In genomic region chr14:49615776-49616175, GRCh38 we compare ENCODE assay signal across 22 cellular contexts. TPM values are rescaled to one million over a fixed set of nuclear protein-coding genes. Genes with fewer than 3 reads are reported as not detected.
DNase-seq lines count a peak whose midpoint lies in the region; ATAC-seq and TF ChIP-seq lines count a peak whose summit lies in the region.
"Had no signal": no experiment of that assay in that cellular context is flagged by ENCODE, and none has a peak within 500 bp of the region (broad histone marks: within the 10 kb centered on the region; RNA-seq: fewer than 3 reads in every experiment).

No MANE protein-coding gene starts in this region.

- CTCF ChIA-PET in IMR-90 (lab: Yijun Ruan, JAX), result no interaction called here

- no peaks in the 10 kb centered on the region for H3K9me3 Mint-ChIP-seq in progenitor cell of endocrine pancreas (ENCODE audit: low read depth)
- H3K9me3 Mint-ChIP-seq: activated naive CD8-positive, alpha-beta T cell treated with anti-CD3 and anti-CD28 coated beads, Interleukin-2, amount 10 ng/mL, durations not matched to agents 7 days and 5 days; activated T-helper 2 cell treated with anti-CD3 and anti-CD28 coated beads, Interferon-gamma antibody, Interleukin-2, Interleukin-4, amounts not matched to agents 10 μg/mL and 5 μg/mL and 100 μg/mL, durations not matched to agents 14 hours and 24 hours and 36 hours; T-cell had no signal

- H3K56ac ChIP-seq in IMR-90 (ENCODE audit: extremely low read depth, insufficient read depth, low read length), result no peak overlapping the region

- peaks cover 15% of the 10 kb centered on the region for H3K36me3 Mint-ChIP-seq in progenitor cell of endocrine pancreas (ENCODE audit: insufficient read depth)

- no peak overlapping the region for H4K5ac ChIP-seq in IMR-90 (ENCODE audit: low read depth, low read length)

- H3K4me1 ChIP-seq in IMR-90 (ENCODE audit: control insufficient read depth, insufficient read depth, low read length), result peaks cover 7% of the 10 kb centered on the region
- H3K4me1 ChIP-seq: prostate gland had no signal

- H3K4me1 Mint-ChIP-seq in progenitor cell of endocrine pancreas (ENCODE audit: low read depth), result peaks cover 9% of the 10 kb centered on the region

- H3K18ac ChIP-seq in IMR-90 (ENCODE audit: low read depth, low read length), result no peak overlapping the region

- TF ChIP-seq POLR2A in IMR-90 (IDR thresholded peaks at IDR 0.05; ENCODE audit: low read depth, low read length), result no peak

- no peak overlapping the region for H2BK20ac ChIP-seq in IMR-90 (ENCODE audit: low read depth, low read length)

- H3K4ac ChIP-seq in IMR-90 (ENCODE audit: low read depth, low read length), result no peak overlapping the region

- ATAC-seq in IMR-90 (ENCODE audit: low read depth), result no peak
- ATAC-seq: activated CD8-positive, alpha-beta memory T cell treated with anti-CD3 and anti-CD28 coated beads, Interleukin-2, amount 10 ng/mL, durations not matched to agents 7 days and 5 days; GM12878; T-cell had no signal

- TF ChIP-seq RAD21 in IMR-90 (IDR thresholded peaks at IDR 0.05; ENCODE audit: low read length), result no peak

- H3K36me3 ChIP-seq in IMR-90 (ENCODE audit: control insufficient read depth, insufficient read depth, low read length), result peaks cover 9% of the 10 kb centered on the region
- H3K36me3 ChIP-seq: prostate gland had no signal

- dilution Hi-C loops in IMR-90 (cut with HindIII; ENCODE audit: low sequenced_read_pairs, unreplicated experiment), result no loop called here

- no CpG with 5 or more reads among the region's 6 CpGs for WGBS in IMR-90 (ENCODE audit: extremely low coverage in 2 of 2, insufficient read length in 1 of 2), 2 experiments

- H3K4me2 ChIP-seq in IMR-90 (ENCODE audit: low read depth, low read length), result no peak overlapping the region

- no peaks in the 10 kb centered on the region for H3K9me3 ChIP-seq in IMR-90 (ENCODE audit: control insufficient read depth, insufficient read depth, low read length)
- H3K9me3 ChIP-seq: neutrophil, prostate gland, transverse colon had no signal

- H3K9ac ChIP-seq in IMR-90 (ENCODE audit: low read depth, low read length), result no peak overlapping the region

- intact Hi-C loops in IMR-90 (cut with micrococcal nuclease), result no loop called here

- POLR2A ChIA-PET in IMR-90 (lab: Charles Lee; ENCODE audit: unreplicated experiment), result no interaction called here

- BruUV-seq in IMR-90 (replicated peaks; lab: Mats Ljungman, UMichigan), result no TSS peak

- H4K8ac ChIP-seq in IMR-90 (ENCODE audit: low read depth in 2 of 2, low read length in 2 of 2), result peak overlapping the region in 1 of 2 experiments; percentile 30; a peak in 1 of 4 replicates

- peaks cover 20% of the 10 kb centered on the region for H4K20me1 ChIP-seq in IMR-90 (ENCODE audit: insufficient read depth, low read length)

- no peak overlapping the region for H2BK120ac ChIP-seq in IMR-90 (ENCODE audit: low read depth, low read length)

- peaks cover 10% of the 10 kb centered on the region for H3K9me1 ChIP-seq in IMR-90 (ENCODE audit: insufficient read depth, low read length)

- no peak overlapping the region for H2AFZ ChIP-seq in IMR-90 (replicated peaks; ENCODE audit: low read length, poor library complexity)

- H3K27me3 ChIP-seq in IMR-90 (ENCODE audit: control insufficient read depth, insufficient read depth, low read length), result no peaks in the 10 kb centered on the region
- H3K27me3 ChIP-seq: neutrophil, transverse colon had no signal

- in situ Hi-C loops in IMR-90 (cut with MboI; ENCODE audit: low sequenced_read_pairs), result no loop called here
- in situ Hi-C loops in GM13976 (cut with MboI; ENCODE audit: low sequenced_read_pairs, unreplicated experiment), result no loop called here

- H4K91ac ChIP-seq in IMR-90 (ENCODE audit: insufficient read depth, low read depth, low read length), result no peak overlapping the region

- no peak overlapping the region for H3K14ac ChIP-seq in IMR-90 (replicated peaks; ENCODE audit: low read depth, low read length)

- H2AK5ac ChIP-seq in IMR-90 (ENCODE audit: low read depth, low read length), result no peak overlapping the region

- no peak overlapping the region for H3K23ac ChIP-seq in IMR-90 (ENCODE audit: low read depth, low read length)

- H3K27ac Mint-ChIP-seq in progenitor cell of endocrine pancreas, result peak overlapping the region; percentile 79

- no peak for TF ChIP-seq CTCF in IMR-90 (conservative IDR thresholded peaks at IDR 0.05; ENCODE audit: low read depth, low read length)
- TF ChIP-seq CTCF in progenitor cell of endocrine pancreas (IDR thresholded peaks at IDR 0.05; ENCODE audit: unreplicated experiment), result no peak
- no peak for TF ChIP-seq CTCF in GM13976 (IDR thresholded peaks at IDR 0.05; ENCODE audit: borderline replicate concordance, control extremely low read depth, extremely low read depth, insufficient read depth, missing control alignments)

- no peaks in the 10 kb centered on the region for H3K27me3 Mint-ChIP-seq in progenitor cell of endocrine pancreas
- H3K27me3 Mint-ChIP-seq: activated CD8-positive, alpha-beta memory T cell treated with anti-CD3 and anti-CD28 coated beads, Interleukin-2, amount 10 ng/mL, durations not matched to agents 7 days and 5 days; activated naive CD8-positive, alpha-beta T cell treated with anti-CD3 and anti-CD28 coated beads, Interleukin-2, amount 10 ng/mL, durations not matched to agents 7 days and 5 days; T-cell had no signal

- DNase-seq in activated CD8-positive, alpha-beta memory T cell treated with anti-CD3 and anti-CD28 coated beads, Interleukin-2, amount 50 U/mL, for 48 hours, result peak; percentile 18
- no peak for DNase-seq in activated CD8-positive, alpha-beta memory T cell treated with anti-CD3 and anti-CD28 coated beads, Interleukin-2, amount 50 U/mL, for 4 hours
- no peak for DNase-seq in IMR-90
- peak; percentile 66 for DNase-seq in amniotic epithelial cell (ENCODE audit: low read depth)
- DNase-seq in progenitor cell of endocrine pancreas (ENCODE audit: low spot score, unreplicated experiment), result no peak
- no peak for DNase-seq in NCI-H526 treated with DMSO at 0.1 percent for 48 hours (lab: John Stamatoyannopoulos, UW)
- DNase-seq in NCI-H774 (lab: John Stamatoyannopoulos, UW), result no peak
- DNase-seq in GM13976 (ENCODE audit: low spot score), result no peak
- DNase-seq: activated CD4-positive, alpha-beta T cell treated with anti-CD3 and anti-CD28 coated beads for 48 hours; activated CD8-positive, alpha-beta memory T cell treated with anti-CD3 and anti-CD28 coated beads, Interleukin-2, amount 10 ng/mL, durations not matched to agents 7 days and 5 days; activated naive CD8-positive, alpha-beta T cell treated with anti-CD3 and anti-CD28 coated beads, Interleukin-2, amount 10 ng/mL, durations not matched to agents 7 days and 5 days; Calu3; H7; NCI-H187 treated with DMSO at 0.1 percent for 48 hours; NCI-H345; NK-92 treated with Interleukin-12 subunit alpha and Interleukin-12 subunit beta, amount 100 ng/mL, for 24 hours; T-cell; transverse colon had no signal

- no peak overlapping the region for H3K4me3 ChIP-seq in IMR-90 (ENCODE audit: insufficient read depth, low read depth, low read length)
- H3K4me3 ChIP-seq: GM12878, prostate gland, transverse colon had no signal

- no peak overlapping the region for H3K27ac ChIP-seq in IMR-90 (ENCODE audit: insufficient read depth, low read length)
- H3K27ac ChIP-seq: neutrophil, prostate gland, transverse colon had no signal

- H2BK5ac ChIP-seq in IMR-90 (ENCODE audit: low read depth, low read length, poor library complexity, severe bottlenecking), result peak overlapping the region; percentile 3

- no peak overlapping the region for H2AK9ac ChIP-seq in IMR-90 (replicated peaks; ENCODE audit: low read depth, low read length, poor library complexity)

- H2BK15ac ChIP-seq in IMR-90 (ENCODE audit: low read depth, low read length), result no peak overlapping the region

- H3K79me1 ChIP-seq in IMR-90 (ENCODE audit: low read depth in 1 of 2, low read length in 2 of 2), result peaks cover 14 to 41% of the 10 kb centered on the region in 2 experiments; a peak in 3 of 4 replicates

- H3K4me3 Mint-ChIP-seq in progenitor cell of endocrine pancreas (ENCODE audit: low read depth), result no peak overlapping the region
- H3K4me3 Mint-ChIP-seq: activated CD8-positive, alpha-beta memory T cell treated with anti-CD3 and anti-CD28 coated beads, Interleukin-2, amount 10 ng/mL, durations not matched to agents 7 days and 5 days; activated naive CD8-positive, alpha-beta T cell treated with anti-CD3 and anti-CD28 coated beads, Interleukin-2, amount 10 ng/mL, durations not matched to agents 7 days and 5 days; T-cell had no signal

TF ChIP-seq in IMR-90, 13 proteins besides CTCF, POLR2A, EP300 and RAD21:
- TF ChIP-seq MAZ (IDR thresholded peaks at IDR 0.05; ENCODE audit: borderline replicate concordance, low read depth, low read length) (no peak), RFX5 (IDR thresholded peaks at IDR 0.05; ENCODE audit: low read depth, low read length) (no peak)
TF ChIP-seq in IMR-90: peak in this region for 0.

RNA-seq across cellular contexts. Expression of gene RPL36AL, which starts 4.7 kb away (rescaled TPM):
- 129 and 249 TPM in 2 replicates for total RNA-seq in IMR-90 (2012; rRNA removed)
- 313 and 346 TPM in 2 replicates for polyA plus RNA-seq in IMR-90 (2012; rRNA removed)
- 59.6 and 120 TPM in 2 replicates for polyA plus RNA-seq in IMR-90 (2012; cell fraction: cytosol; rRNA removed)
- 7.6 and 69.5 TPM in 2 replicates for polyA plus RNA-seq in IMR-90 (2012; cell fraction: nucleus; rRNA removed; ENCODE audit: low replicate concordance)
- total RNA-seq in progenitor cell of endocrine pancreas, result 149 and 157 TPM in 2 replicates

RNA-seq across cellular contexts. Expression of gene MGAT2, which starts 4.8 kb away (rescaled TPM):
- total RNA-seq in IMR-90 (2012; rRNA removed), result 67.6 and 73.6 TPM in 2 replicates
- polyA plus RNA-seq in IMR-90 (2012; rRNA removed), result 35.0 and 36.6 TPM in 2 replicates
- 33.2 and 53.2 TPM in 2 replicates for polyA plus RNA-seq in IMR-90 (2012; cell fraction: cytosol; rRNA removed)
- 8.3 and 10.4 TPM in 2 replicates for polyA plus RNA-seq in IMR-90 (2012; cell fraction: nucleus; rRNA removed; ENCODE audit: low replicate concordance)
- 21.4 and 24.7 TPM in 2 replicates for total RNA-seq in progenitor cell of endocrine pancreas

RNA-seq across cellular contexts. Expression of gene LRR1, which starts 17.0 kb away (rescaled TPM):
- total RNA-seq in IMR-90 (2012; rRNA removed), result 20.8 and 28.3 TPM in 2 replicates
- 11.6 and 13.1 TPM in 2 replicates for polyA plus RNA-seq in IMR-90 (2012; rRNA removed)
- polyA plus RNA-seq in IMR-90 (2012; cell fraction: cytosol; rRNA removed), result 6.7 and 7.4 TPM in 2 replicates
- polyA plus RNA-seq in IMR-90 (2012; cell fraction: nucleus; rRNA removed; ENCODE audit: low replicate concordance), result 2.3 and 4.7 TPM in 2 replicates
- total RNA-seq in progenitor cell of endocrine pancreas, result 15.6 and 16.4 TPM in 2 replicates

RNA-seq across cellular contexts. Expression of gene DNAAF2, which starts 19.3 kb away (rescaled TPM):
- 4.1 and 7.5 TPM in 2 replicates for total RNA-seq in IMR-90 (2012; rRNA removed)
- 4.7 and 4.9 TPM in 2 replicates for polyA plus RNA-seq in IMR-90 (2012; rRNA removed)
- 5.0 and 5.1 TPM in 2 replicates for polyA plus RNA-seq in IMR-90 (2012; cell fraction: cytosol; rRNA removed)
- 2.1 and 3.5 TPM in 2 replicates for polyA plus RNA-seq in IMR-90 (2012; cell fraction: nucleus; rRNA removed; ENCODE audit: low replicate concordance)
- 18.9 and 20.5 TPM in 2 replicates for total RNA-seq in progenitor cell of endocrine pancreas

RNA-seq across cellular contexts. Expression of gene RPS29, which starts 29.6 kb away (rescaled TPM):
- 318 and 794 TPM in 2 replicates for total RNA-seq in IMR-90 (2012; rRNA removed)
- 8,930 and 10,393 TPM in 2 replicates for polyA plus RNA-seq in IMR-90 (2012; rRNA removed)
- polyA plus RNA-seq in IMR-90 (2012; cell fraction: cytosol; rRNA removed), result 10.7 and 2,863 TPM in 2 replicates
- 714 and 2,229 TPM in 2 replicates for polyA plus RNA-seq in IMR-90 (2012; cell fraction: nucleus; rRNA removed; ENCODE audit: low replicate concordance)
- 1,117 and 1,256 TPM in 2 replicates for total RNA-seq in progenitor cell of endocrine pancreas

Comparison
In these comparisons a context has a peak if more than half of its experiments do, and no peak if none do; other contexts are left out.
1. DNase-seq: peak in activated CD8-positive, alpha-beta memory T cell treated with anti-CD3 and anti-CD28 coated beads, Interleukin-2, amount 50 U/mL, for 48 hours (single experiment) and amniotic epithelial cell (single experiment); none in activated CD8-positive, alpha-beta memory T cell treated with anti-CD3 and anti-CD28 coated beads, Interleukin-2, amount 50 U/mL, for 4 hours (single experiment), IMR-90 (single experiment), progenitor cell of endocrine pancreas (single experiment), NCI-H526 treated with DMSO at 0.1 percent for 48 hours (single experiment), NCI-H774 (single experiment) and GM13976 (single experiment).